Comparison of ENCODE assay signal across 19 cellular contexts in genomic region chr6:166251196-166251595, GRCh38. TPM values are rescaled to one million over a fixed set of nuclear protein-coding genes. Genes with fewer than 3 reads are reported as not detected.
DNase-seq lines count a peak whose midpoint lies in the region; ATAC-seq and TF ChIP-seq lines count a peak whose summit lies in the region.
"Had no signal": no experiment of that assay in that cellular context is flagged by ENCODE, and none has a peak within 500 bp of the region (broad histone marks: within the 10 kb centered on the region; RNA-seq: fewer than 3 reads in every experiment).

No MANE protein-coding gene starts in this region.

- peaks cover 30% of the 10 kb centered on the region for H3K4me1 Mint-ChIP-seq in activated naive CD8-positive, alpha-beta T cell (ENCODE audit: low read depth)
- peaks cover 4% of the 10 kb centered on the region for H3K4me1 Mint-ChIP-seq in activated naive CD8-positive, alpha-beta T cell treated with anti-CD3 and anti-CD28 coated beads for 36 hours
- H3K4me1 Mint-ChIP-seq in central memory CD8-positive, alpha-beta T cell, result peaks cover 24% of the 10 kb centered on the region

- peaks cover 47% of the 10 kb centered on the region for H3K4me1 ChIP-seq in Loucy (ENCODE audit: insufficient read depth, low read length, poor library complexity, severe bottlenecking)
- peaks cover 0 to 13% (median 8%) of the 10 kb centered on the region in 4 donors for H3K4me1 ChIP-seq in tibial artery

- no peaks in the 10 kb centered on the region for H4K20me1 ChIP-seq in Loucy (ENCODE audit: insufficient read depth, low read length, poor library complexity, severe bottlenecking)

- peak overlapping the region; percentile 68; the same call in 1 of the 2 replicates for H2AFZ ChIP-seq in Loucy (ENCODE audit: low read length)

- H3K9me2 ChIP-seq in Loucy (replicated peaks; ENCODE audit: low read depth, low read length), result no peaks in the 10 kb centered on the region

- H3K9me3 ChIP-seq in Loucy (ENCODE audit: insufficient read depth, low read depth, low read length) (no peaks in the 10 kb centered on the region), tibial artery (no peaks in the 10 kb centered on the region)

- no peaks in the 10 kb centered on the region for H3K79me2 ChIP-seq in Loucy (ENCODE audit: insufficient read depth, low read length)

- intact Hi-C loops in Right ventricle myocardium superior (cut with DNase I) (no loop called here), tibial artery (cut with DNase I; ENCODE audit: low total_unique reads) (no loop called here)

- H3K4me2 ChIP-seq in Loucy (ENCODE audit: low read depth, low read length, poor library complexity, severe bottlenecking), result peak overlapping the region; percentile 67

- H3K9me3 Mint-ChIP-seq in activated naive CD8-positive, alpha-beta T cell (ENCODE audit: low read depth), result no peaks in the 10 kb centered on the region
- H3K9me3 Mint-ChIP-seq in activated naive CD8-positive, alpha-beta T cell treated with anti-CD3 and anti-CD28 coated beads for 36 hours, result no peaks in the 10 kb centered on the region
- no peaks in the 10 kb centered on the region for H3K9me3 Mint-ChIP-seq in central memory CD8-positive, alpha-beta T cell
- H3K9me3 Mint-ChIP-seq: CD8-positive, alpha-beta memory T cell had no signal

- H3K9ac ChIP-seq in Loucy (ENCODE audit: low read depth, low read length, poor library complexity, severe bottlenecking), result peak overlapping the region; percentile 69

- no peak for ATAC-seq in central memory CD8-positive, alpha-beta T cell (replicated peaks; ENCODE audit: extremely low read depth, poor library complexity, severe bottlenecking)
- no peak for ATAC-seq in GM18909 (IDR thresholded peaks at IDR 0.05; ENCODE audit: poor library complexity, unreplicated experiment)
- no peak for ATAC-seq in HG03460 (IDR thresholded peaks at IDR 0.05; ENCODE audit: unreplicated experiment)
- ATAC-seq in Right ventricle myocardium superior (ENCODE audit: poor library complexity), result no peak
- ATAC-seq: Right ventricle myocardium inferior, SK-N-SH treated with all-trans-retinoic acid at 6 μM for 48 hours had no signal

- H3K27me3 Mint-ChIP-seq in activated naive CD8-positive, alpha-beta T cell, result no peaks in the 10 kb centered on the region
- peaks cover 39% of the 10 kb centered on the region for H3K27me3 Mint-ChIP-seq in activated naive CD8-positive, alpha-beta T cell treated with anti-CD3 and anti-CD28 coated beads for 36 hours
- H3K27me3 Mint-ChIP-seq in central memory CD8-positive, alpha-beta T cell, result no peaks in the 10 kb centered on the region

- peak overlapping the region; percentile 44 for H3K4me3 ChIP-seq in Loucy (ENCODE audit: low read length, poor library complexity, severe bottlenecking)
- H3K4me3 ChIP-seq in tibial artery, result no peak overlapping the region

- H3K36me3 ChIP-seq in Loucy (ENCODE audit: insufficient read depth, low read length), result no peaks in the 10 kb centered on the region
- no peaks in the 10 kb centered on the region for H3K36me3 ChIP-seq in tibial artery

- TF ChIP-seq CTCF in Loucy (conservative IDR thresholded peaks at IDR 0.05; ENCODE audit: low read length), result no peak
- TF ChIP-seq CTCF in tibial artery (IDR thresholded peaks at IDR 0.05), result no peak

- no peak for DNase-seq in activated naive CD8-positive, alpha-beta T cell treated with anti-CD3 and anti-CD28 coated beads for 36 hours
- no peak for DNase-seq in central memory CD8-positive, alpha-beta T cell (ENCODE audit: low spot score in 2 of 2)
- no peak for DNase-seq in Right ventricle myocardium superior
- DNase-seq in tibial artery, result no peak
- DNase-seq: CD8-positive, alpha-beta memory T cell; DMS 273 treated with DMSO at 0.1 percent for 48 hours; EL; H7; NCI-H1092 treated with DMSO at 0.1 percent for 48 hours; NCI-H1694 treated with DMSO at 0.1 percent for 48 hours; NCI-H345; NCI-H526 treated with DMSO at 0.1 percent for 48 hours; NK-92 treated with Interleukin-12 subunit alpha and Interleukin-12 subunit beta, amount 100 ng/mL, for 24 hours had no signal

- no peaks in the 10 kb centered on the region for H3K36me3 Mint-ChIP-seq in activated naive CD8-positive, alpha-beta T cell
- no peaks in the 10 kb centered on the region for H3K36me3 Mint-ChIP-seq in activated naive CD8-positive, alpha-beta T cell treated with anti-CD3 and anti-CD28 coated beads for 36 hours
- no peaks in the 10 kb centered on the region for H3K36me3 Mint-ChIP-seq in central memory CD8-positive, alpha-beta T cell (ENCODE audit: insufficient read depth)
- H3K36me3 Mint-ChIP-seq: CD8-positive, alpha-beta memory T cell had no signal

- peak overlapping the region; percentile 69 for H3K4me3 Mint-ChIP-seq in activated naive CD8-positive, alpha-beta T cell
- H3K4me3 Mint-ChIP-seq in activated naive CD8-positive, alpha-beta T cell treated with anti-CD3 and anti-CD28 coated beads for 36 hours, result no peak overlapping the region
- H3K4me3 Mint-ChIP-seq in central memory CD8-positive, alpha-beta T cell, result peak overlapping the region; percentile 52

- no peak overlapping the region for H3K27ac ChIP-seq in tibial artery

- H3K27ac Mint-ChIP-seq in activated naive CD8-positive, alpha-beta T cell, result no peak overlapping the region
- no peak overlapping the region for H3K27ac Mint-ChIP-seq in activated naive CD8-positive, alpha-beta T cell treated with anti-CD3 and anti-CD28 coated beads for 36 hours
- H3K27ac Mint-ChIP-seq in central memory CD8-positive, alpha-beta T cell (ENCODE audit: low read depth), result no peak overlapping the region

- peaks cover 5% of the 10 kb centered on the region; the same call in 1 of the 2 replicates for H3F3A ChIP-seq in Loucy (ENCODE audit: low read depth)

- H3K27me3 ChIP-seq in Loucy (ENCODE audit: insufficient read depth, low read length, poor library complexity, severe bottlenecking) (no peaks in the 10 kb centered on the region), tibial artery (peaks cover 0 to 29% of the 10 kb centered on the region in 2 donors)

RNA-seq across cellular contexts. Expression of gene PRR18, which starts 57.0 kb away (rescaled TPM):
- total RNA-seq in activated naive CD8-positive, alpha-beta T cell treated with anti-CD3 and anti-CD28 coated beads for 36 hours, result under 1 TPM; 0.08 to 0.33 TPM
- total RNA-seq in Right ventricle myocardium superior, result not detected
